Comparison of ENCODE assay signal across 8 cellular contexts in the genomic region with DNA sequence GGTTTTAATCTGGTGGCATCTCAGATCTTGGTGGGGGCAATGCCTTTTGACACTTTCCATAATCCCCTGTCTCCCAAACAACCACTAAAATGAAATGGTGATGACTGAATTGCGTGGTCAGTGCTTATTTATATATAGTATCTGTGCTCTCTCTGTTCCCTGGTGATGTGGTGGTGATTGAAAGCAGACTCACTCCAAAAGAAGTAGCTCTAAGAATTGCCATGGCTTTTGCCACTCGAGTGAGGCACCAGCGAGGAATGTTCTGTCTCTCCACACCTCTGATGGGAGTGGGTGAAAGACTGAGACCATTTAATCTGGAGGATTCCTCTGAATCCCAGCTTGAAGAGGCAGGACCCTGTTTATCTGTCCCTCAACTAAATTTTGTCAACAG. TPM values are rescaled to one million over a fixed set of nuclear protein-coding genes. Genes with fewer than 3 reads are reported as not detected.
DNase-seq lines count a peak whose midpoint lies in the region; TF ChIP-seq lines count a peak whose summit lies in the region.

No MANE protein-coding gene starts in this region.

- H3K4me1 Mint-ChIP-seq in MCF 10A (ENCODE audit: insufficient read depth, unreplicated experiment) (peaks cover 72% of the 10 kb centered on the region), mesothelial cell of epicardium (peaks cover 62% of the 10 kb centered on the region)

- H3K4me1 ChIP-seq in A673 (ENCODE audit: insufficient read depth, low read length, poor library complexity, severe bottlenecking), result peaks cover 56% of the 10 kb centered on the region
- peaks cover 42% of the 10 kb centered on the region for H3K4me1 ChIP-seq in HUES48 (ENCODE audit: control insufficient read depth, insufficient read depth, low read length)

- no peak overlapping the region for H3K9ac ChIP-seq in HUES48 (ENCODE audit: low read depth, low read length)

- H3K36me3 Mint-ChIP-seq in MCF 10A (ENCODE audit: insufficient read depth, unreplicated experiment) (no peaks in the 10 kb centered on the region), mesothelial cell of epicardium (no peaks in the 10 kb centered on the region)

- CTCF ChIA-PET in A673 (lab: Charles Lee) (no interaction called here), MCF 10A (lab: Yijun Ruan, JAX) (interaction anchor here (0.5 to 5.8 kb wide), 8 partner anchors 89 to 297 kb away, joined by 3 to 64 read pairs (median 3); partner anchors contain the start of gene SMNDC1)

- H3K36me3 ChIP-seq in A673 (ENCODE audit: insufficient read depth, low read length, poor library complexity, severe bottlenecking) (peaks cover 15% of the 10 kb centered on the region), HUES48 (ENCODE audit: control insufficient read depth, insufficient read depth, low read length) (peaks cover 14% of the 10 kb centered on the region)

- H3K9me3 ChIP-seq in A673 (ENCODE audit: low read depth, low read length, poor library complexity, severe bottlenecking) (no peaks in the 10 kb centered on the region), HUES48 (ENCODE audit: control insufficient read depth, insufficient read depth, low read length) (no peaks in the 10 kb centered on the region)

- no peak for TF ChIP-seq CTCF in A673 (conservative IDR thresholded peaks at IDR 0.05; ENCODE audit: low read depth, low read length)
- TF ChIP-seq CTCF in MCF 10A (IDR thresholded peaks at IDR 0.05; ENCODE audit: unreplicated experiment), result no peak
- TF ChIP-seq CTCF in mesothelial cell of epicardium (IDR thresholded peaks at IDR 0.05; ENCODE audit: unreplicated experiment), result no peak

- intact Hi-C loops in A673 (cut with micrococcal nuclease; ENCODE audit: unreplicated experiment) (loop anchor here (1.0 to 2.0 kb wide), 2 partner anchors 28 to 146 kb away; no protein-coding TSS in a partner anchor), MCF 10A (cut with micrococcal nuclease) (loop anchor here (10.0 kb wide), 1 partner anchor 104 kb away; no protein-coding TSS in a partner anchor)

- H3K27ac Mint-ChIP-seq in MCF 10A (ENCODE audit: low read depth, unreplicated experiment) (peak overlapping the region; percentile 94), mesothelial cell of epicardium (no peak overlapping the region)

- H3K9me3 Mint-ChIP-seq in MCF 10A (ENCODE audit: unreplicated experiment) (no peaks in the 10 kb centered on the region), mesothelial cell of epicardium (no peaks in the 10 kb centered on the region)

- H3K27ac ChIP-seq in A673 (ENCODE audit: low read depth, low read length, poor library complexity, severe bottlenecking) (peak overlapping the region; percentile 89), HUES48 (ENCODE audit: low read depth, low read length) (peak overlapping the region; percentile 80)

- DNase-seq in A673 (ENCODE audit: low spot score), result no peak
- peak; percentile 54 for DNase-seq in MCF 10A (ENCODE audit: unreplicated experiment)
- peak; percentile 89 for DNase-seq in kidney tubule cell (ENCODE audit: low spot score)
- DNase-seq in 8988T, result no peak
- DNase-seq in NCI-H1694 (lab: John Stamatoyannopoulos, UW), result no peak
- DNase-seq in NCI-H2029 treated with DMSO at 0.1 percent for 48 hours (lab: John Stamatoyannopoulos, UW), result no peak
- no peak for DNase-seq in mesothelial cell of epicardium (ENCODE audit: low spot score in 2 of 2, unreplicated experiment in 2 of 2)

- H3K4me3 Mint-ChIP-seq in MCF 10A (ENCODE audit: unreplicated experiment), result peak overlapping the region; percentile 82
- H3K4me3 Mint-ChIP-seq in mesothelial cell of epicardium, result no peak overlapping the region

- H3K27me3 ChIP-seq in A673 (replicated peaks; ENCODE audit: insufficient read depth, low read depth, low read length, poor library complexity) (no peaks in the 10 kb centered on the region), HUES48 (ENCODE audit: control insufficient read depth, insufficient read depth, low read length) (peaks cover 49% of the 10 kb centered on the region)

- POLR2A ChIA-PET in A673 (lab: Charles Lee; ENCODE audit: low non-redundant PET), result no interaction called here
- POLR2A ChIA-PET in MCF 10A (lab: Yijun Ruan, JAX), result interaction anchor here (0.7 to 9.2 kb wide), 17 partner anchors 12 to 194 kb away, joined by 3 to 108 read pairs (median 4); partner anchors contain the start of genes SMC3 and SMNDC1

- H3K4me3 ChIP-seq in A673 (ENCODE audit: low read depth, low read length, poor library complexity, severe bottlenecking) (peak overlapping the region; percentile 69), HUES48 (ENCODE audit: low read depth, low read length) (no peak overlapping the region; the same call in 1 of the 2 replicates)

- H3K27me3 Mint-ChIP-seq in MCF 10A (ENCODE audit: insufficient read depth, unreplicated experiment), result no peaks in the 10 kb centered on the region
- H3K27me3 Mint-ChIP-seq in mesothelial cell of epicardium (ENCODE audit: low read depth), result peaks cover 52% of the 10 kb centered on the region

- BruUV-seq in A673 (replicated peaks; lab: Mats Ljungman, UMichigan) (TSS peak; percentile 27), MCF 10A (replicated peaks; lab: Mats Ljungman, UMichigan) (no TSS peak)

RNA-seq across cellular contexts. Expression of gene DUSP5, which starts 2.8 kb away (rescaled TPM):
- 23.2 and 29.3 TPM in 2 replicates for total RNA-seq in A673 (2021)
- total RNA-seq in MCF 10A (2022), result 61.0 and 106 TPM in 2 replicates
- 14.8 to 16.0 TPM (median 16.0 TPM) in 3 replicates for total RNA-seq in mesothelial cell of epicardium

Comparison
In these comparisons a context has a peak if more than half of its experiments do, and no peak if none do; other contexts are left out.
1. DNase-seq: peak in MCF 10A (single experiment) and kidney tubule cell (single experiment); none in A673 (single experiment), 8988T (single experiment), NCI-H1694 (single experiment), NCI-H2029 treated with DMSO at 0.1 percent for 48 hours (single experiment) and mesothelial cell of epicardium (0 of 2).